9 cellular contexts compared by ENCODE assay signal in the genomic region with DNA sequence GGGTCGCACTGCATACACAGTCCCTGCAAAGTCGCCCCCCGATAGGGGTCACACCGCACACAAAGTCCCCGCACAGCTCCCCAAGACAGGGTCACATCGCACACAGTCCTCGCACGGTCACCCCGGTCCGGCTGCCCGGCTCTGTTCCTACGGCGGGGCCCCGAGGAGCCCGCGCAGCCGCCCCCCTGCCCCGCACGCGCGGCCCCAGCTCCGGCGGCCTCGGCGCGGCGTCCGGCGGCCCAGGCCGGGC. TPM values are rescaled to one million over a fixed set of nuclear protein-coding genes. Genes with fewer than 3 reads are reported as not detected.
DNase-seq lines count a peak whose midpoint lies in the region; ATAC-seq and TF ChIP-seq lines count a peak whose summit lies in the region.
"Had no signal": no experiment of that assay in that cellular context is flagged by ENCODE, and none has a peak within 500 bp of the region (broad histone marks: within the 10 kb centered on the region; RNA-seq: fewer than 3 reads in every experiment).

No MANE protein-coding gene starts in this region.

- H3K4me3 ChIP-seq in OCI-LY7 (ENCODE audit: low read depth, low read length, poor library complexity, severe bottlenecking) (peak overlapping the region; percentile 68), epithelial cell of proximal tubule (ENCODE audit: low read depth, low read length) (peak overlapping the region; percentile 98), osteoblast (ENCODE audit: insufficient read depth, low read length) (peak overlapping the region; percentile 88)

- intact Hi-C loops in OCI-LY7 (cut with micrococcal nuclease; ENCODE audit: unreplicated experiment): loop anchor here (5.0 kb wide), 1 partner anchor 295 kb away; the partner anchor contains the start of genes ISCU and SART3

- no peaks in the 10 kb centered on the region for H3K79me2 ChIP-seq in OCI-LY7 (ENCODE audit: insufficient read depth, low read depth, low read length)
- peaks cover 50% of the 10 kb centered on the region for H3K79me2 ChIP-seq in osteoblast (ENCODE audit: insufficient read depth, low read length)

- H3K27ac ChIP-seq in OCI-LY7 (ENCODE audit: low read depth, low read length, poor library complexity, severe bottlenecking) (no peak overlapping the region), osteoblast (ENCODE audit: low read depth, low read length) (peak overlapping the region; percentile 100)

- no peak for TF ChIP-seq CTCF in OCI-LY7 (conservative IDR thresholded peaks at IDR 0.05; ENCODE audit: low read length)
- no peak for TF ChIP-seq CTCF in epithelial cell of proximal tubule (conservative IDR thresholded peaks at IDR 0.05; ENCODE audit: low read depth, low read length)
- TF ChIP-seq CTCF in osteoblast (IDR thresholded peaks at IDR 0.05; ENCODE audit: extremely low read depth, low read depth, low read length): no peak

- peak; percentile 24 for ATAC-seq in GM19452 (IDR thresholded peaks at IDR 0.05; ENCODE audit: unreplicated experiment)
- no peak for ATAC-seq in GM18909 (IDR thresholded peaks at IDR 0.05; ENCODE audit: poor library complexity, unreplicated experiment)

- DNase-seq in OCI-LY7 (ENCODE audit: low spot score) (no peak), epithelial cell of proximal tubule (ENCODE audit: low read depth) (no peak), osteoblast (ENCODE audit: insufficient read length, low spot score, missing footprints) (no peak), NOMO-1 (lab: John Stamatoyannopoulos, UW; ENCODE audit: unreplicated experiment in 2 of 2) (no peak), putamen (ENCODE audit: low spot score) (no peak), cerebellar cortex (ENCODE audit: low spot score) (no peak)

- H3K4me2 ChIP-seq in OCI-LY7 (ENCODE audit: low read length): peak overlapping the region; percentile 86
- H3K4me2 ChIP-seq in osteoblast (ENCODE audit: insufficient read depth, low read length): peak overlapping the region; percentile 96

- peaks cover 4% of the 10 kb centered on the region; the same call in 1 of the 2 replicates for H3K36me3 ChIP-seq in OCI-LY7 (ENCODE audit: insufficient read depth, low read length)
- H3K36me3 ChIP-seq in osteoblast (ENCODE audit: insufficient read depth, low read length): peaks cover 23% of the 10 kb centered on the region

- H3K4me1 ChIP-seq in OCI-LY7 (ENCODE audit: insufficient read depth, low read length, poor library complexity, severe bottlenecking) (peaks cover 43% of the 10 kb centered on the region), osteoblast (ENCODE audit: insufficient read depth, low read length) (peaks cover 51% of the 10 kb centered on the region)

- no peaks in the 10 kb centered on the region for H3K27me3 ChIP-seq in osteoblast (ENCODE audit: insufficient read depth, low read length)

- H2AFZ ChIP-seq in OCI-LY7 (ENCODE audit: low read length): peak overlapping the region; percentile 44; the same call in 1 of the 2 replicates
- no peak overlapping the region for H2AFZ ChIP-seq in osteoblast (ENCODE audit: low read length)

- CTCF ChIA-PET in OCI-LY7 (lab: Charles Lee; ENCODE audit: unreplicated experiment): no interaction called here

- H4K20me1 ChIP-seq in OCI-LY7 (ENCODE audit: insufficient read depth, low read length) (no peaks in the 10 kb centered on the region), osteoblast (ENCODE audit: insufficient read depth, low read length) (no peaks in the 10 kb centered on the region)

- POLR2A ChIA-PET in OCI-LY7 (lab: Charles Lee): interaction anchor here (0.5 to 1.4 kb wide), 2 partner anchors 8 to 12 kb away, joined by 3 to 4 read pairs; no protein-coding TSS in a partner anchor

- H3K9me3 ChIP-seq in OCI-LY7 (ENCODE audit: low read length) (0 out of 2 replicates have a peak, but pooled peaks cover 4% of the 10 kb centered on the region), osteoblast (ENCODE audit: low read depth, low read length) (no peaks in the 10 kb centered on the region)

- no peaks in the 10 kb centered on the region for H3K9me2 ChIP-seq in OCI-LY7 (ENCODE audit: insufficient read depth, low read length)

- BruUV-seq in OCI-LY7 (replicated peaks; lab: Mats Ljungman, UMichigan): no TSS peak

RNA-seq across cellular contexts. Expression of gene SSH1, which starts 0.3 kb away (rescaled TPM):
- total RNA-seq in OCI-LY7 (2014; rRNA removed; shearing (Covaris generic)): 5.3 and 8.0 TPM in 2 replicates
- 16.6 and 17.2 TPM in 2 replicates for total RNA-seq in OCI-LY7 (2022)
- 12.0 and 16.0 TPM in 2 replicates for total RNA-seq in epithelial cell of proximal tubule
- 31.8 and 34.2 TPM in 2 replicates for total RNA-seq in osteoblast

RNA-seq across cellular contexts. Expression of gene DAO, which starts 22.8 kb away (rescaled TPM):
- total RNA-seq in OCI-LY7 (2014; rRNA removed; shearing (Covaris generic)): not detected in 2 replicates
- total RNA-seq in OCI-LY7 (2022): not detected in 2 replicates
- total RNA-seq in epithelial cell of proximal tubule: not detected in 2 replicates
- total RNA-seq in osteoblast: not detected in 2 replicates
- total RNA-seq: T-helper 2 cell treated with Interferon-gamma antibody and Interleukin-4, amounts not matched to agents 100 ng/mL and 5 ng/mL, for 36 hours had no signal
